ENCODE assay signal across 34 cellular contexts in genomic region chr15:49706805-49707204, GRCh38.
DNase-seq lines count a peak whose midpoint lies in the region; ATAC-seq, FAIRE-seq and TF ChIP-seq lines count a peak whose summit lies in the region.
"Had no signal": no experiment of that assay in that cellular context is flagged by ENCODE, and none has a peak within 500 bp of the region (broad histone marks: within the 10 kb centered on the region; RNA-seq: fewer than 3 reads in every experiment).

No MANE protein-coding gene starts in this region.

- CTCF ChIA-PET in GM12878 (lab: Yijun Ruan, JAX), result interaction anchor here (1.6 kb wide), 1 partner anchor 10 kb away, joined by 4 read pairs; no protein-coding TSS in a partner anchor

- no peak for TF ChIP-seq POLR2A in GM12878 (IDR thresholded peaks at IDR 0.05; ENCODE audit: low read depth, low read length)

- WGBS in GM12878 (ENCODE audit: insufficient coverage, insufficient replicate concordance, low lambda C conversion rate, missing lambda C conversion rate), result 1% methylated on average over 3 of the region's 3 CpGs

- POLR2A ChIA-PET in GM12878 (lab: Charles Lee), result no interaction called here

- no peak for FAIRE-seq in GM12878 (lab: Jason Lieb, UNC)
- FAIRE-seq: bronchial epithelial cell, colon, GM18507, pancreas had no signal

- H2AFZ ChIP-seq in OCI-LY3 (ENCODE audit: low read depth, low read length) (no peak overlapping the region), GM12878 (ENCODE audit: control insufficient read depth, low read depth, low read length) (no peak overlapping the region)
- H2AFZ ChIP-seq: hepatocyte had no signal

- H4K20me1 ChIP-seq in OCI-LY3 (ENCODE audit: insufficient read depth, low read length) (no peaks in the 10 kb centered on the region), GM12878 (ENCODE audit: control insufficient read depth, insufficient read depth) (no peaks in the 10 kb centered on the region)

- ATAC-seq in Right ventricle myocardium superior (ENCODE audit: poor library complexity) (peak; percentile 38), GM12878 (no peak), sciatic nerve (no peak)
- ATAC-seq: activated CD8-positive, alpha-beta memory T cell treated with anti-CD3 and anti-CD28 coated beads, Interleukin-2, amount 10 ng/mL, durations not matched to agents 7 days and 5 days; foreskin keratinocyte; natural killer cell treated with Interleukin-12 subunit alpha and Interleukin-12 subunit beta and Interleukin-15 and Interleukin-18, amount 100 ng/mL, for 72 hours had no signal

- H3K9ac ChIP-seq in OCI-LY3 (ENCODE audit: low read length) (no peak overlapping the region), GM12878 (ENCODE audit: control insufficient read depth, insufficient read depth, low read length) (no peak overlapping the region)

- H3K27ac ChIP-seq in left ventricle myocardium inferior (replicated peaks), result no peak overlapping the region
- H3K27ac ChIP-seq in OCI-LY3 (ENCODE audit: low read length), result no peak overlapping the region
- no peak overlapping the region for H3K27ac ChIP-seq in GM12878 (ENCODE audit: control insufficient read depth, insufficient read depth)
- H3K27ac ChIP-seq: 22Rv1, foreskin keratinocyte, hepatocyte, pancreas, right atrium auricular region, testis, WERI-Rb-1 had no signal

- intact Hi-C loops in Right ventricle myocardium superior (cut with DNase I), result no loop called here
- intact Hi-C loops in left ventricle myocardium inferior (cut with micrococcal nuclease), result no loop called here
- intact Hi-C loops in GM12878 (cut with micrococcal nuclease; ENCODE audit: unreplicated experiment), result no loop called here
- intact Hi-C loops in sciatic nerve (cut with DNase I), result no loop called here

- H3K36me3 ChIP-seq in left ventricle myocardium inferior, result no peaks in the 10 kb centered on the region
- no peaks in the 10 kb centered on the region for H3K36me3 ChIP-seq in OCI-LY3 (replicated peaks; ENCODE audit: low read depth, low read length)
- no peaks in the 10 kb centered on the region for H3K36me3 ChIP-seq in GM12878 (ENCODE audit: control insufficient read depth in 2 of 2, insufficient read depth in 2 of 2, low read length in 1 of 2)
- H3K36me3 ChIP-seq: pancreas, right atrium auricular region, WERI-Rb-1 had no signal

- TF ChIP-seq CTCF in left ventricle myocardium inferior (IDR thresholded peaks at IDR 0.05; ENCODE audit: borderline replicate concordance) (no peak), OCI-LY3 (IDR thresholded peaks at IDR 0.05; ENCODE audit: low read depth, low read length) (no peak), GM12878 (IDR thresholded peaks at IDR 0.05 in 2 of 3, conservative IDR thresholded peaks at IDR 0.05 in 1 of 3; ENCODE audit: control insufficient read depth in 2 of 3, extremely low read depth in 1 of 3, insufficient read depth in 1 of 3, low read depth in 3 of 3, low read length in 3 of 3) (no peak)

- TF ChIP-seq EP300 in GM12878 (IDR thresholded peaks at IDR 0.05; ENCODE audit: borderline replicate concordance in 1 of 2, control insufficient read depth in 1 of 2, low read depth in 2 of 2, low read length in 2 of 2), result no peak

- H3K4me3 ChIP-seq in left ventricle myocardium inferior (no peak overlapping the region), OCI-LY3 (ENCODE audit: low read length) (no peak overlapping the region), GM12878 (no peak overlapping the region)
- H3K4me3 ChIP-seq: hepatocyte, pancreas, right atrium auricular region, testis had no signal

- H3K79me2 ChIP-seq in OCI-LY3 (ENCODE audit: low read length), result no peaks in the 10 kb centered on the region
- H3K79me2 ChIP-seq in GM12878 (ENCODE audit: control insufficient read depth, insufficient read depth, low read length), result no peaks in the 10 kb centered on the region
- H3K79me2 ChIP-seq: hepatocyte had no signal

- no peak for TF ChIP-seq RAD21 in GM12878 (IDR thresholded peaks at IDR 0.05; ENCODE audit: insufficient read depth, low read depth, low read length)

- DNase-seq in Right ventricle myocardium superior, result no peak
- DNase-seq in left ventricle myocardium inferior, result no peak
- DNase-seq in GM12878 (ENCODE audit: low read depth, low spot score), result no peak
- DNase-seq in sciatic nerve (ENCODE audit: low spot score), result no peak
- DNase-seq in NCI-H2171 treated with DMSO at 0.1 percent for 48 hours (lab: John Stamatoyannopoulos, UW), result no peak
- DNase-seq in HUDEP-2 (lab: John Stamatoyannopoulos, UW; ENCODE audit: unreplicated experiment in 76 of 76), result no peak
- DNase-seq in putamen (ENCODE audit: low spot score), result no peak
- DNase-seq: activated CD4-positive, alpha-beta T cell treated with anti-CD3 and anti-CD28 coated beads, Interleukin-2, amount 10 ng/mL, durations not matched to agents 24 days and 14 days; activated CD8-positive, alpha-beta memory T cell treated with anti-CD3 and anti-CD28 coated beads, Interleukin-2, amount 10 ng/mL, durations not matched to agents 7 days and 5 days; activated naive CD4-positive, alpha-beta T cell treated with anti-CD3 and anti-CD28 coated beads, Interleukin-2, amount 10 ng/mL, durations not matched to agents 7 days and 5 days; amniotic stem cell; CD8-positive, alpha-beta memory T cell; effector memory CD4-positive, alpha-beta T cell; foreskin keratinocyte; HFFc6; midbrain; NCI-H1048; NCI-H187; NCI-H69; OCI-M1; pancreas; stimulated activated CD4-positive, alpha-beta T cell treated with anti-CD3 and anti-CD28 coated beads, Interleukin-12 subunit alpha, Interleukin-12 subunit beta, amount 100 ng/mL, for 4 hours; stimulated activated CD4-positive, alpha-beta T cell treated with anti-CD3 and anti-CD28 coated beads, Interleukin-4, amount 100 ng/mL, for 24 hours; stimulated activated naive CD4-positive, alpha-beta T cell; testis; WERI-Rb-1 had no signal

- no peaks in the 10 kb centered on the region for H3K4me1 ChIP-seq in left ventricle myocardium inferior
- peaks cover 9% of the 10 kb centered on the region for H3K4me1 ChIP-seq in OCI-LY3 (ENCODE audit: low read length)
- no peaks in the 10 kb centered on the region for H3K4me1 ChIP-seq in GM12878 (ENCODE audit: control insufficient read depth, insufficient read depth, low read length)
- H3K4me1 ChIP-seq: foreskin keratinocyte, pancreas, right atrium auricular region, testis had no signal

- H3K9me3 ChIP-seq in left ventricle myocardium inferior (replicated peaks), result peaks cover 48% of the 10 kb centered on the region
- peaks cover 9% of the 10 kb centered on the region; the same call in 1 of the 2 replicates for H3K9me3 ChIP-seq in OCI-LY3 (ENCODE audit: insufficient read depth, low read length)
- H3K9me3 ChIP-seq in GM12878 (replicated peaks; ENCODE audit: control insufficient read depth, insufficient read depth, low read length), result no peaks in the 10 kb centered on the region; the same call in 2 of the 3 replicates
- H3K9me3 ChIP-seq: pancreas, testis had no signal

- H3K4me2 ChIP-seq in OCI-LY3 (ENCODE audit: low read length) (peak overlapping the region; percentile 49), GM12878 (ENCODE audit: control insufficient read depth, insufficient read depth) (no peak overlapping the region)
- H3K4me2 ChIP-seq: hepatocyte had no signal

- in situ Hi-C loops in GM12878 (cut with MboI), result no loop called here

- BruUV-seq in GM12878 (replicated peaks; lab: Mats Ljungman, UMichigan), result no TSS peak

- SMC1A ChIA-PET in GM12878 (lab: Charles Lee; ENCODE audit: uncharacterized antibody, unreplicated experiment), result no interaction called here

- RAD21 ChIA-PET in GM12878 (lab: Charles Lee; ENCODE audit: unreplicated experiment), result no interaction called here

- H3K27me3 ChIP-seq in left ventricle myocardium inferior (ENCODE audit: low read depth) (no peaks in the 10 kb centered on the region), OCI-LY3 (ENCODE audit: low read depth, low read length) (no peaks in the 10 kb centered on the region), GM12878 (replicated peaks in 1 of 2; ENCODE audit: control insufficient read depth in 2 of 2, insufficient read depth in 2 of 2, low read length in 1 of 2) (no peaks in the 10 kb centered on the region)
- H3K27me3 ChIP-seq: foreskin keratinocyte, hepatocyte, pancreas, right atrium auricular region, testis had no signal

TF ChIP-seq in GM12878, 131 proteins besides CTCF, POLR2A, EP300 and RAD21:
- TF ChIP-seq TCF12 (IDR thresholded peaks at IDR 0.05; ENCODE audit: low read depth, low read length) (no peak), ETV6 (conservative IDR thresholded peaks at IDR 0.05 in 1 of 2, IDR thresholded peaks at IDR 0.05 in 1 of 2; ENCODE audit: borderline replicate concordance in 1 of 2, low read depth in 1 of 2) (no peak), SPI1 (IDR thresholded peaks at IDR 0.05; ENCODE audit: borderline replicate concordance, insufficient read depth, low read depth, low read length) (peak; percentile 59; the same call in 1 of the 2 replicates)
